Comparison of ENCODE assay signal across 2 cellular contexts in genomic region chr4:10673817-10674369, GRCh38.
TF ChIP-seq lines count a peak whose summit lies in the region.

No MANE protein-coding gene starts in this region.

TF ChIP-seq in GM23338, 12 proteins besides CTCF, POLR2A, EP300 and RAD21 (continued from another document):
- TF ChIP-seq ZNF462 (CRISPR knock-in tag; IDR thresholded peaks at IDR 0.05) = no peak
- TF ChIP-seq JUNB (IDR thresholded peaks at IDR 0.05; ENCODE audit: unreplicated experiment) = no peak
- TF ChIP-seq ZNF331 (CRISPR knock-in tag; IDR thresholded peaks at IDR 0.05; ENCODE audit: low read depth) = no peak
- no peak for TF ChIP-seq REST (IDR thresholded peaks at IDR 0.05; ENCODE audit: unreplicated experiment)
- TF ChIP-seq STAT1 (IDR thresholded peaks at IDR 0.05; ENCODE audit: unreplicated experiment) = no peak
TF ChIP-seq in GM23338: peak in this region for 0.

TF ChIP-seq in HepG2, 621 proteins besides CTCF, POLR2A, EP300 and RAD21 (continued from another document):
- no peak for TF ChIP-seq PRDM10 (CRISPR knock-in tag; IDR thresholded peaks at IDR 0.05; ENCODE audit: low read depth)
- TF ChIP-seq ZNF317 (CRISPR knock-in tag; IDR thresholded peaks at IDR 0.05) = no peak
- no peak for TF ChIP-seq RARA (CRISPR knock-in tag; IDR thresholded peaks at IDR 0.05)
- no peak for TF ChIP-seq ASH2L (IDR thresholded peaks at IDR 0.05; ENCODE audit: insufficient read length, low read depth, low read length)
- TF ChIP-seq SIN3A (IDR thresholded peaks at IDR 0.05; ENCODE audit: borderline replicate concordance, low read depth, low read length) = no peak
- no peak for TF ChIP-seq TEAD2 (CRISPR knock-in tag; IDR thresholded peaks at IDR 0.05)
- no peak for TF ChIP-seq ZNF607 (CRISPR knock-in tag; IDR thresholded peaks at IDR 0.05; ENCODE audit: borderline replicate concordance)
- TF ChIP-seq ZFP1 (CRISPR knock-in tag; IDR thresholded peaks at IDR 0.05) = no peak
- TF ChIP-seq ZIK1 (CRISPR knock-in tag; IDR thresholded peaks at IDR 0.05; ENCODE audit: borderline replicate concordance, low read depth) = no peak
